9 cellular contexts compared by ENCODE assay signal in genomic region chr5:68303038-68303738, GRCh38.
DNase-seq lines count a peak whose midpoint lies in the region; ATAC-seq, FAIRE-seq and TF ChIP-seq lines count a peak whose summit lies in the region.
"Had no signal": no experiment of that assay in that cellular context is flagged by ENCODE, and none has a peak within 500 bp of the region (broad histone marks: within the 10 kb centered on the region; RNA-seq: fewer than 3 reads in every experiment).

No MANE protein-coding gene starts in this region.

- CTCF ChIA-PET in HEK293 (lab: Yijun Ruan, JAX) = interaction anchor here (0.6 to 1.5 kb wide), 3 partner anchors 17 to 720 kb away, joined by 3 to 4 read pairs (median 3); no protein-coding TSS in a partner anchor

- no peak overlapping the region for H3K27ac ChIP-seq in HEK293 (ENCODE audit: extremely low read depth, low read depth, low read length)
- no peak overlapping the region for H3K27ac ChIP-seq in mesenchymal stem cell (ENCODE audit: low read length, poor library complexity, severe bottlenecking)

- H3K27ac Mint-ChIP-seq in T-helper 17 cell (peak overlapping the region; percentile 72), CD14-positive monocyte (no peak overlapping the region)

- H3K9me3 ChIP-seq in HEK293 (ENCODE audit: control insufficient read depth, insufficient read depth, low read depth, low read length) (no peaks in the 10 kb centered on the region), T-helper 17 cell (ENCODE audit: control insufficient read depth, low read length, poor library complexity, severe bottlenecking) (no peaks in the 10 kb centered on the region), mesenchymal stem cell (ENCODE audit: control insufficient read depth, low read length) (no peaks in the 10 kb centered on the region)

- peaks cover 0 to 17% of the 10 kb centered on the region in 2 experiments; a peak in 1 of 3 replicates for H3K36me3 ChIP-seq in HEK293 (ENCODE audit: control insufficient read depth in 2 of 2, insufficient read depth in 1 of 2, low read length in 2 of 2)
- peaks cover 0 to 38% of the 10 kb centered on the region in 2 experiments for H3K36me3 ChIP-seq in mesenchymal stem cell (ENCODE audit: control insufficient read depth in 1 of 2, insufficient read depth in 2 of 2, low read depth in 1 of 2, low read length in 2 of 2)

- no peak overlapping the region for H2BK5ac ChIP-seq in mesenchymal stem cell (ENCODE audit: low read depth, low read length, poor library complexity, severe bottlenecking)

- H3K27me3 ChIP-seq in mesenchymal stem cell (ENCODE audit: control insufficient read depth in 1 of 2, insufficient read depth in 1 of 2, low read length in 2 of 2) = no peaks in the 10 kb centered on the region

- H2BK12ac ChIP-seq in mesenchymal stem cell (ENCODE audit: low read length in 2 of 2) = no peak overlapping the region

- H2AFZ ChIP-seq in mesenchymal stem cell (ENCODE audit: low read depth, low read length) = no peak overlapping the region

- H2BK15ac ChIP-seq in mesenchymal stem cell (ENCODE audit: low read depth, poor library complexity, severe bottlenecking) = peak overlapping the region; percentile 13

- H2BK120ac ChIP-seq in mesenchymal stem cell (ENCODE audit: low read depth, low read length) = no peak overlapping the region

- no peak overlapping the region for H3K9ac ChIP-seq in mesenchymal stem cell (ENCODE audit: low read length)

- no peak for TF ChIP-seq POLR2A in GM12891 (IDR thresholded peaks at IDR 0.05; ENCODE audit: low read depth, low read length)

- no peaks in the 10 kb centered on the region for H3K79me1 ChIP-seq in mesenchymal stem cell (replicated peaks; ENCODE audit: low read length, poor library complexity, severe bottlenecking)

- H3K4me3 Mint-ChIP-seq in T-helper 17 cell = no peak overlapping the region
- no peak overlapping the region for H3K4me3 Mint-ChIP-seq in CD14-positive monocyte

- 64% methylated on average over 2 of the region's 3 CpGs for WGBS in mesenchymal stem cell

- no peak overlapping the region for H4K91ac ChIP-seq in mesenchymal stem cell (ENCODE audit: low read length)

- H3K4me2 ChIP-seq in mesenchymal stem cell (ENCODE audit: low read length, poor library complexity, severe bottlenecking) = no peak overlapping the region

- no peak overlapping the region for H4K8ac ChIP-seq in mesenchymal stem cell (ENCODE audit: low read length)

- no peak overlapping the region for H3K18ac ChIP-seq in mesenchymal stem cell (ENCODE audit: low read depth in 1 of 2, low read length in 2 of 2)

- POLR2A ChIA-PET in HEK293 (lab: Yijun Ruan, JAX) = no interaction called here

- FAIRE-seq in GM12891 (lab: Jason Lieb, UNC) = no peak
- FAIRE-seq: endothelial cell of umbilical vein had no signal

- TF ChIP-seq CTCF in HEK293 (tag by site-specific recombination; IDR thresholded peaks at IDR 0.05) (no peak), CD14-positive monocyte (IDR thresholded peaks at IDR 0.05) (no peak)

- ATAC-seq in GM18907 (IDR thresholded peaks at IDR 0.05; ENCODE audit: unreplicated experiment) (peak; percentile 79), T-helper 17 cell (peak; percentile 28), GM18520 (IDR thresholded peaks at IDR 0.05; ENCODE audit: unreplicated experiment) (no peak)

- H3K4me1 Mint-ChIP-seq in T-helper 17 cell (peaks cover 21% of the 10 kb centered on the region), CD14-positive monocyte (no peaks in the 10 kb centered on the region)

- H3K14ac ChIP-seq in mesenchymal stem cell (ENCODE audit: low read length in 2 of 2) = no peak overlapping the region

- H3K23ac ChIP-seq in mesenchymal stem cell (ENCODE audit: low read length in 2 of 2) = no peak overlapping the region

- intact Hi-C loops in CD14-positive monocyte (cut with micrococcal nuclease) = no loop called here

- H2AK5ac ChIP-seq in mesenchymal stem cell (ENCODE audit: low read length, severe bottlenecking) = no peak overlapping the region

- no peak overlapping the region for H3K4ac ChIP-seq in mesenchymal stem cell (ENCODE audit: low read depth in 1 of 2, low read length in 2 of 2)

- H3K27me3 Mint-ChIP-seq in T-helper 17 cell (no peaks in the 10 kb centered on the region), CD14-positive monocyte (ENCODE audit: low read depth in 3 of 3) (no peaks in the 10 kb centered on the region)

- no peaks in the 10 kb centered on the region for H3K9me3 Mint-ChIP-seq in CD14-positive monocyte

- H3K4me3 ChIP-seq in HEK293 (ENCODE audit: low read depth, low read length) (no peak overlapping the region), mesenchymal stem cell (ENCODE audit: insufficient read depth in 1 of 2, low read depth in 1 of 2, low read length in 2 of 2) (no peak overlapping the region)

- DNase-seq in T-helper 17 cell = no peak
- peak; percentile 26 for DNase-seq in mesenchymal stem cell
- no peak for DNase-seq in CD14-positive monocyte (ENCODE audit: low spot score)
- no peak for DNase-seq in GM12891 (ENCODE audit: insufficient read length, low spot score)
- DNase-seq in GM19238 (ENCODE audit: insufficient read length, low spot score) = no peak

- H3K4me1 ChIP-seq in HEK293 (ENCODE audit: control insufficient read depth, insufficient read depth, low read length) (no peaks in the 10 kb centered on the region), mesenchymal stem cell (ENCODE audit: control insufficient read depth, insufficient read depth, low read depth, low read length) (peaks cover 2% of the 10 kb centered on the region)

- H3K36me3 Mint-ChIP-seq in T-helper 17 cell (ENCODE audit: low read depth) (no peaks in the 10 kb centered on the region), CD14-positive monocyte (peaks cover 26 to 27% of the 10 kb centered on the region in 2 donors)

TF ChIP-seq in HEK293, 187 proteins besides CTCF, POLR2A, EP300 and RAD21:
- TF ChIP-seq HOXD13 (CRISPR knock-in tag; IDR thresholded peaks at IDR 0.05; ENCODE audit: borderline replicate concordance) = no peak
- TF ChIP-seq SCRT2 (tag by site-specific recombination; IDR thresholded peaks at IDR 0.05) = peak; percentile 38; the same call in 1 of the 2 replicates
TF ChIP-seq in HEK293: peak in this region for 1.

TF ChIP-seq in GM12891, 5 proteins besides CTCF, POLR2A, EP300 and RAD21:
- no peak for TF ChIP-seq POLR2AphosphoS5 (IDR thresholded peaks at IDR 0.05; ENCODE audit: low read depth, low read length)
- no peak for TF ChIP-seq PAX5 (IDR thresholded peaks at IDR 0.05; ENCODE audit: insufficient read depth, low read length, severe bottlenecking)
- TF ChIP-seq TAF1 (IDR thresholded peaks at IDR 0.05; ENCODE audit: low read depth, low read length) = no peak
- no peak for TF ChIP-seq SPI1 (IDR thresholded peaks at IDR 0.05; ENCODE audit: low read depth, low read length)
- no peak for TF ChIP-seq POU2F2 (IDR thresholded peaks at IDR 0.05; ENCODE audit: low read depth, low read length)
